ENCODE assay signal across 16 cellular contexts in genomic region chr12:101455685-101456084, GRCh38. TPM values are rescaled to one million over a fixed set of nuclear protein-coding genes. Genes with fewer than 3 reads are reported as not detected.
DNase-seq lines count a peak whose midpoint lies in the region; ATAC-seq and TF ChIP-seq lines count a peak whose summit lies in the region.
"Had no signal": no experiment of that assay in that cellular context is flagged by ENCODE, and none has a peak within 500 bp of the region (broad histone marks: within the 10 kb centered on the region; RNA-seq: fewer than 3 reads in every experiment).

No MANE protein-coding gene starts in this region.

- no peak overlapping the region for H4K12ac ChIP-seq in trophoblast cell (ENCODE audit: low read depth, low read length)

- no peak overlapping the region for H2BK12ac ChIP-seq in trophoblast cell (ENCODE audit: low read length)

- H2AFZ ChIP-seq in HCT116 (ENCODE audit: low read depth, low read length, poor library complexity, severe bottlenecking), result peak overlapping the region; percentile 67
- H2AFZ ChIP-seq in trophoblast cell (ENCODE audit: insufficient read depth, low read length, poor library complexity), result no peak overlapping the region

- H3K18ac ChIP-seq in trophoblast cell (ENCODE audit: low read length), result no peak overlapping the region

- POLR2A ChIA-PET in CD4-positive, alpha-beta T cell (lab: Charles Lee), result no interaction called here
- POLR2A ChIA-PET in HCT116 (lab: Charles Lee), result no interaction called here

- H3K79me1 ChIP-seq in trophoblast cell (ENCODE audit: low read length), result no peaks in the 10 kb centered on the region

- TF ChIP-seq RAD21 in HCT116 (IDR thresholded peaks at IDR 0.05; ENCODE audit: low read depth), result no peak

- WGBS in trophoblast cell (ENCODE audit: extremely low coverage, insufficient coverage, insufficient read length), result no CpG with 5 or more reads among the region's 4 CpGs

- no peak overlapping the region for H2BK5ac ChIP-seq in trophoblast cell (ENCODE audit: low read depth, low read length, poor library complexity)

- RAD21 ChIA-PET in HCT116 (lab: Charles Lee; ENCODE audit: low non-redundant PET in 1 of 2, low total read pairs in 2 of 2, uncharacterized antibody in 2 of 2, unreplicated experiment in 2 of 2), result no interaction called here

- H3K9me2 ChIP-seq in HCT116 (ENCODE audit: insufficient read depth), result no peaks in the 10 kb centered on the region

- CTCF ChIA-PET in CD4-positive, alpha-beta T cell (lab: Charles Lee), result no interaction called here
- CTCF ChIA-PET in HCT116 (lab: Charles Lee), result no interaction called here

- H3K4me3 ChIP-seq in HCT116 (replicated peaks in 1 of 2; ENCODE audit: low read depth in 1 of 2, low read length in 2 of 2), result no peak overlapping the region
- H3K4me3 ChIP-seq in trophoblast cell (ENCODE audit: low read depth, low read length), result no peak overlapping the region
- H3K4me3 ChIP-seq: GM12878, skin epidermis had no signal

- H4K91ac ChIP-seq in trophoblast cell (ENCODE audit: low read depth, low read length), result no peak overlapping the region

- no peak overlapping the region for H2AK5ac ChIP-seq in trophoblast cell (ENCODE audit: low read length)

- peak; percentile 69 for ATAC-seq in CD4-positive, alpha-beta T cell (ENCODE audit: poor library complexity)
- ATAC-seq in HCT116, result no peak
- ATAC-seq in GM21423 (IDR thresholded peaks at IDR 0.05; ENCODE audit: unreplicated experiment), result no peak
- no peak for ATAC-seq in HG03135 (IDR thresholded peaks at IDR 0.05; ENCODE audit: unreplicated experiment)
- ATAC-seq: GM12878 had no signal

- DNase-seq in CD4-positive, alpha-beta T cell, result peak in 2 of 10 experiments; percentile 7 to 14
- no peak for DNase-seq in HCT116 (ENCODE audit: low read depth, low spot score)
- peak; percentile 34 for DNase-seq in activated T-cell treated with anti-CD3 and anti-CD28 coated beads, Interleukin-2, amount 50 U/mL, for 24 hours
- DNase-seq in trophoblast cell, result no peak
- DNase-seq in NCI-H187 treated with DMSO at 0.1 percent for 48 hours (lab: John Stamatoyannopoulos, UW), result no peak
- DNase-seq: NCI-H1436, NCI-H510A treated with DMSO at 0.1 percent for 48 hours had no signal

- H3K23ac ChIP-seq in trophoblast cell (ENCODE audit: low read length), result no peak overlapping the region

- H3K27me3 Mint-ChIP-seq in CD4-positive, alpha-beta T cell, result no peaks in the 10 kb centered on the region
- no peaks in the 10 kb centered on the region for H3K27me3 Mint-ChIP-seq in activated T-cell treated with anti-CD3 and anti-CD28 coated beads, Interleukin-2, amount 50 U/mL, for 24 hours

- no peaks in the 10 kb centered on the region for H3K36me3 Mint-ChIP-seq in CD4-positive, alpha-beta T cell (ENCODE audit: low read depth)
- peaks cover 6% of the 10 kb centered on the region for H3K36me3 Mint-ChIP-seq in activated T-cell treated with anti-CD3 and anti-CD28 coated beads, Interleukin-2, amount 50 U/mL, for 24 hours (ENCODE audit: low read depth)
- H3K36me3 Mint-ChIP-seq: CD14-positive monocyte had no signal

- H4K8ac ChIP-seq in trophoblast cell (ENCODE audit: low read depth, low read length), result peak overlapping the region; percentile 47

- no peak overlapping the region for H3K27ac ChIP-seq in CD4-positive, alpha-beta T cell (ENCODE audit: low read depth, low read length)
- H3K27ac ChIP-seq in HCT116 (ENCODE audit: low read depth, low read length), result no peak overlapping the region
- H3K27ac ChIP-seq in trophoblast cell (ENCODE audit: low read depth, low read length), result no peak overlapping the region
- H3K27ac ChIP-seq: epithelial cell of prostate, skin epidermis had no signal

- H2BK120ac ChIP-seq in trophoblast cell (ENCODE audit: insufficient read depth, low read length, poor library complexity), result no peak overlapping the region

- H3K36me3 ChIP-seq in HCT116 (ENCODE audit: control insufficient read depth in 1 of 2, insufficient read depth in 2 of 2, low read length in 2 of 2) (no peaks in the 10 kb centered on the region), trophoblast cell (ENCODE audit: control insufficient read depth in 1 of 2, insufficient read depth in 2 of 2, low read length in 2 of 2) (no peaks in the 10 kb centered on the region)

- BruUV-seq in HCT116 (replicated peaks; lab: Mats Ljungman, UMichigan), result no TSS peak

- H3K4me1 Mint-ChIP-seq in CD4-positive, alpha-beta T cell (ENCODE audit: low read depth), result peaks cover 11% of the 10 kb centered on the region
- H3K4me1 Mint-ChIP-seq in activated T-cell treated with anti-CD3 and anti-CD28 coated beads, Interleukin-2, amount 50 U/mL, for 24 hours (ENCODE audit: low read depth), result peaks cover 9% of the 10 kb centered on the region

- H3K79me2 ChIP-seq in HCT116 (ENCODE audit: insufficient read depth, low read length) (no peaks in the 10 kb centered on the region), trophoblast cell (ENCODE audit: control insufficient read depth, insufficient read depth, low read length, poor library complexity) (no peaks in the 10 kb centered on the region)

- peaks cover 4% of the 10 kb centered on the region for H3K9me3 Mint-ChIP-seq in CD4-positive, alpha-beta T cell
- H3K9me3 Mint-ChIP-seq in activated T-cell treated with anti-CD3 and anti-CD28 coated beads, Interleukin-2, amount 50 U/mL, for 24 hours, result peaks cover 8% of the 10 kb centered on the region

- H3K27me3 ChIP-seq in CD4-positive, alpha-beta T cell (ENCODE audit: control insufficient read depth, insufficient read depth, low read length), result no peaks in the 10 kb centered on the region
- no peaks in the 10 kb centered on the region for H3K27me3 ChIP-seq in HCT116 (ENCODE audit: insufficient read depth, low read length)
- H3K27me3 ChIP-seq in trophoblast cell (ENCODE audit: insufficient read depth, low read length), result no peaks in the 10 kb centered on the region

- no peak overlapping the region for H3K4me3 Mint-ChIP-seq in CD4-positive, alpha-beta T cell
- H3K4me3 Mint-ChIP-seq in activated T-cell treated with anti-CD3 and anti-CD28 coated beads, Interleukin-2, amount 50 U/mL, for 24 hours, result peak overlapping the region; percentile 20

- H3K4me1 ChIP-seq in HCT116 (ENCODE audit: control insufficient read depth in 1 of 2, insufficient read depth in 2 of 2, low read length in 2 of 2) (peaks cover 11 to 18% of the 10 kb centered on the region in 2 experiments; a peak in 3 of 4 replicates), trophoblast cell (ENCODE audit: control insufficient read depth in 1 of 2, insufficient read depth in 2 of 2, low read length in 2 of 2) (no peaks in the 10 kb centered on the region)

- intact Hi-C loops in CD4-positive, alpha-beta T cell (cut with DNase I, micrococcal nuclease), result no loop called here
- intact Hi-C loops in HCT116 (cut with micrococcal nuclease), result no loop called here

- no peak overlapping the region for H3K4ac ChIP-seq in trophoblast cell (ENCODE audit: low read depth, low read length)

- no peak overlapping the region for H3K4me2 ChIP-seq in HCT116 (ENCODE audit: low read length)
- H3K4me2 ChIP-seq in trophoblast cell (ENCODE audit: low read length), result no peak overlapping the region

- H3K9ac ChIP-seq in HCT116 (ENCODE audit: low read length) (no peak overlapping the region), trophoblast cell (ENCODE audit: low read length) (no peak overlapping the region)

- no peak for TF ChIP-seq CTCF in CD4-positive, alpha-beta T cell (IDR thresholded peaks at IDR 0.05)
- TF ChIP-seq CTCF in HCT116 (IDR thresholded peaks at IDR 0.05 in 2 of 3, conservative IDR thresholded peaks at IDR 0.05 in 1 of 3; ENCODE audit: borderline replicate concordance in 1 of 3, insufficient read depth in 1 of 3, low read depth in 2 of 3, low read length in 2 of 3), result no peak

- H3K9me3 ChIP-seq in CD4-positive, alpha-beta T cell (ENCODE audit: control insufficient read depth, low read length), result no peaks in the 10 kb centered on the region
- H3K9me3 ChIP-seq in HCT116 (ENCODE audit: control insufficient read depth in 1 of 2, insufficient read depth in 1 of 2, low read depth in 1 of 2, low read length in 2 of 2) (no peaks in the 10 kb centered on the region), trophoblast cell (ENCODE audit: insufficient read depth, low read depth, low read length) (no peaks in the 10 kb centered on the region)

- H3K14ac ChIP-seq in trophoblast cell (ENCODE audit: low read length), result no peak overlapping the region

- H3K27ac Mint-ChIP-seq in CD4-positive, alpha-beta T cell, result no peak overlapping the region
- H3K27ac Mint-ChIP-seq in activated T-cell treated with anti-CD3 and anti-CD28 coated beads, Interleukin-2, amount 50 U/mL, for 24 hours, result no peak overlapping the region
- H3K27ac Mint-ChIP-seq: CD14-positive monocyte had no signal

- no peaks in the 10 kb centered on the region for H4K20me1 ChIP-seq in HCT116 (ENCODE audit: insufficient read depth)

- no peak for TF ChIP-seq POLR2A in HCT116 (IDR thresholded peaks at IDR 0.05; ENCODE audit: borderline replicate concordance, extremely low read depth, insufficient read depth, insufficient read length)

TF ChIP-seq in HCT116, 20 proteins besides CTCF, POLR2A, EP300 and RAD21 (continues in another document):
- TF ChIP-seq EGR1 (IDR thresholded peaks at IDR 0.05; ENCODE audit: low read depth) (no peak), CEBPB (IDR thresholded peaks at IDR 0.05; ENCODE audit: low read depth) (no peak), ZNF274 (IDR thresholded peaks at IDR 0.05; ENCODE audit: low read depth, low read length) (no peak), SIN3A (IDR thresholded peaks at IDR 0.05; ENCODE audit: low read depth) (no peak), EZH2phosphoT487 (IDR thresholded peaks at IDR 0.05; ENCODE audit: borderline replicate concordance) (no peak), EZH2 (IDR thresholded peaks at IDR 0.05) (no peak), ZBTB33 (IDR thresholded peaks at IDR 0.05; ENCODE audit: extremely low read depth, insufficient replicate concordance, low read length) (no peak)

RNA-seq across cellular contexts. Expression of gene SPIC, which starts 19.5 kb away (rescaled TPM):
- not detected for total RNA-seq in CD4-positive, alpha-beta T cell
- not detected for total RNA-seq in HCT116 (2021; ENCODE audit: unreplicated experiment)
- polyA plus RNA-seq in HCT116 (2012), result not detected in 2 replicates
- not detected in 2 replicates for polyA plus RNA-seq in trophoblast cell (2013)
- total RNA-seq: H4, mesenteric fat pad, omental fat pad had no signal
- polyA plus RNA-seq: CD14-positive monocyte had no signal

RNA-seq across cellular contexts. Expression of gene ARL1, which starts 48.1 kb away (rescaled TPM):
- 10 to 100 TPM; 21.8 to 23.5 TPM for total RNA-seq in CD4-positive, alpha-beta T cell
- total RNA-seq in HCT116 (2021; ENCODE audit: unreplicated experiment), result 76.0 TPM
- polyA plus RNA-seq in HCT116 (2012), result 56.8 and 58.8 TPM in 2 replicates
- 98.1 and 99.6 TPM in 2 replicates for polyA plus RNA-seq in trophoblast cell (2013)
